Comparison of ENCODE assay signal across 12 cellular contexts in the genomic region with DNA sequence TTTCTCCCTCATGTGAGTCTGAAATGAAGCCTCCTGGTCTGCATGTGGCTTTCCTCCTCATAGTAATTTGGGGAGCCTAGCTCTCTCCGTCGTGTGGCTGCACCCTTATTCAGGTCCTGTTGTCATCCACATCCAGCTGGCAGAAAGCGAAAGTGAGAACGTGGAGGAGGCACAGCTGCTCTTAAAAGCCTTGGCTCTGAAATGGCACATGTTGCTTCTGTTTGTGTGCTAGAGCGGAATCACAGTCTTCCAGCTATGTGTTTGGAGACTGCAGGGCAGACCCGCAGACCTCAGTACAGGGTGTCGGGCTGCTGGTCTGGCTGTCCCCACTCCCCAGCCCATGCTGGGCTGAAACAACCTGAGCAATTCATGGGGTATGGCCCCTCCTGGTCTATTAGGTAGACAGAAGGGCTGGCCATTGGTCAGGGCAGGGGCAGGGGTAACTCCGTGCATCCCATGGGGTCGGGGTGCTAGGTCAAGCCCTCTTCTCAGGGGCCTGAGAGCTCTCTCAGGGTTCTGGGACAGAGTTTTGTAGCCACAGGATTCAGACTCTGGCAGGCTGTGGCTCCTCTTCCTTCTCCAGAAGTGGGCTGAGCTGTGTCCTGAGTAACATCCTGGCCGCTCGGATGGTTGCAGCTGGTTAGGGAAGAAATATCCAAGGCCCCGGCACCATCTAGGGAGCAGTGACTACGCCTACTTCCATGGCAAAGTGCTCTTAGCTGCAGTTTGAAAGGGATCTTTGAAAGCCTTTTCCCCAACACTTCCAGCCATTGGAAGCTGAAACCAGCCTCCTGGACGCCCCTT. TPM values are rescaled to one million over a fixed set of nuclear protein-coding genes. Genes with fewer than 3 reads are reported as not detected.
DNase-seq lines count a peak whose midpoint lies in the region; ATAC-seq and TF ChIP-seq lines count a peak whose summit lies in the region.
"Had no signal": no experiment of that assay in that cellular context is flagged by ENCODE, and none has a peak within 500 bp of the region (broad histone marks: within the 10 kb centered on the region; RNA-seq: fewer than 3 reads in every experiment).

No MANE protein-coding gene starts in this region.

- ATAC-seq in GM18909 (IDR thresholded peaks at IDR 0.05; ENCODE audit: poor library complexity, unreplicated experiment) (no peak), GM21367 (IDR thresholded peaks at IDR 0.05; ENCODE audit: unreplicated experiment) (no peak)
- ATAC-seq: left colon had no signal

- DNase-seq in AG04450 (ENCODE audit: low read depth, low spot score) (no peak), M059J (ENCODE audit: low read depth) (peak; percentile 28), myocyte (ENCODE audit: low read depth) (peak; percentile 89), globus pallidus (ENCODE audit: low spot score) (no peak), NCI-H187 treated with DMSO at 0.1 percent for 48 hours (lab: John Stamatoyannopoulos, UW) (no peak)
- DNase-seq: DMS153; left colon; NK-92 treated with Interleukin-12 subunit alpha and Interleukin-12 subunit beta, amount 100 ng/mL, for 24 hours had no signal

- no peak for TF ChIP-seq CTCF in AG04450 (IDR thresholded peaks at IDR 0.05; ENCODE audit: low read depth, low read length)

- peaks cover 9% of the 10 kb centered on the region for H3K27me3 ChIP-seq in AG04450 (ENCODE audit: control insufficient read depth, insufficient read depth, low read length)

- peak overlapping the region; percentile 25 for H3K4me3 ChIP-seq in AG04450 (ENCODE audit: low read depth, low read length)

- H3K27ac ChIP-seq in AG04450 (ENCODE audit: low read depth, low read length), result no peak overlapping the region
- H3K27ac ChIP-seq in cingulate gyrus (ENCODE audit: low read depth, low read length), result peak overlapping the region; percentile 10

- no peaks in the 10 kb centered on the region for H3K9me3 ChIP-seq in AG04450 (ENCODE audit: control insufficient read depth, insufficient read depth, low read length)

- POLR2A ChIA-PET in AG04450 (lab: Yijun Ruan, JAX), result no interaction called here

- CTCF ChIA-PET in AG04450 (lab: Charles Lee), result interaction anchor here (0.5 to 1.1 kb wide), 3 partner anchors 45 to 110 kb away, joined by 3 read pairs; no protein-coding TSS in a partner anchor

RNA-seq across cellular contexts. Expression of a gene that starts 50.6 kb away (rescaled TPM):
- 0.87 and 1.2 TPM in 2 replicates for polyA plus RNA-seq in AG04450 (2011; rRNA removed)
- polyA minus RNA-seq in AG04450 (2011; rRNA and poly(A)+ RNA removed), result 0.46 and 0.52 TPM in 2 replicates
- 1.6 and 5.3 TPM in 2 replicates for total RNA-seq in M059J (2014; rRNA removed; shearing (Covaris generic))
- total RNA-seq in myocyte, result 0.16 and 5.6 TPM in 2 replicates
- polyA plus RNA-seq in myocyte (2012), result 1.6 TPM

RNA-seq across cellular contexts. Expression of a gene that starts 54.7 kb away (rescaled TPM):
- polyA plus RNA-seq in AG04450 (2011; rRNA removed), result not detected in 2 replicates
- polyA minus RNA-seq in AG04450 (2011; rRNA and poly(A)+ RNA removed), result not detected in 2 replicates
- total RNA-seq in M059J (2014; rRNA removed; shearing (Covaris generic)), result not detected in 2 replicates
- not detected in 2 replicates for total RNA-seq in myocyte
- polyA plus RNA-seq in myocyte (2012), result not detected
- total RNA-seq: dermis microvascular lymphatic vessel endothelial cell, left colon had no signal

Comparison
In these comparisons a context has a peak if more than half of its experiments do, and no peak if none do; other contexts are left out.
1. DNase-seq: peak in M059J (single experiment) and myocyte (single experiment); none in AG04450 (single experiment), globus pallidus (single experiment) and NCI-H187 treated with DMSO at 0.1 percent for 48 hours (single experiment).